Comparison of ENCODE assay signal across 25 cellular contexts in the genomic region with DNA sequence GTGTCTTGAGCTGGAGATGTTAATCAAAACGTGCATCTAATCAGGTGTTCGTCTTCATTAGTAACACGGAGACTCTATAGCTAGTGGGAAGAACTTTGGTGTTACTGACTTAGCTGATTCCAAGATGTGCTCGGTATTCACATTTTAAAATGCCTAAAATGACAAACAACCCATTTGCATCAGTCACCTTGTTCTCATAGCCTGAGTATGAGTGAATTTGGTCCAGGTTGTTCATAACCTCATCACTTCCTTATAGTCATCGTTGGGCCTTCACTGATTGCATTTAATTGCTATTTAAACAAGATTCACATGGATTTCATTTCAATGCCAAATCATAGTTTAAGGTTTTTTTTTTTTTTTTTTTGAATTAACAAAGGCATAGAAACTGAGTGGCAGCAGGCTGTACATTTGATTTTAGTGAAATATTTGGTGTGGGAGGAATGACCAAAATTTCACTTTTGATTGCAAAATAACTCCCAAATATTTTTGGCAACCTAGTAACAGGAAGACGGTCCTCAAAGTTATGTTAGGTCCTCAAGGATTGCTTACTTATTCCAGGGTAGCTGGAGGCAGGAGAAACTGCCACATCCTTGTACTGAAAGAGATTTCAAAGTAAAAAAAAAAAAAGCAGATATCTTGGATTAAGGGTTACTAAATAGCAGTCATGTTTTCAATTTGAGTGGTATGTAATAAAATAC.
DNase-seq lines count a peak whose midpoint lies in the region; ATAC-seq, FAIRE-seq and TF ChIP-seq lines count a peak whose summit lies in the region.
"Had no signal": no experiment of that assay in that cellular context is flagged by ENCODE, and none has a peak within 500 bp of the region (broad histone marks: within the 10 kb centered on the region; RNA-seq: fewer than 3 reads in every experiment).

No MANE protein-coding gene starts in this region.

- no peak overlapping the region for H3K9ac ChIP-seq in HepG2 (ENCODE audit: insufficient read depth, low read depth, low read length)
- H3K9ac ChIP-seq: parathyroid adenoma had no signal

- H3K27ac ChIP-seq in HepG2 (ENCODE audit: extremely low read length, insufficient read depth, low read length) (no peak overlapping the region), right lobe of liver (no peak overlapping the region)
- H3K27ac ChIP-seq: brain microvascular endothelial cell, parathyroid adenoma, upper lobe of right lung had no signal

- POLR2A ChIA-PET in HepG2 (lab: Yijun Ruan, JAX) = no interaction called here
- POLR2A ChIA-PET in activated CD8-positive, alpha-beta T cell treated with anti-CD3 and anti-CD28 coated beads for 36 hours (lab: Charles Lee) = no interaction called here

- H3K4me3 ChIP-seq in HepG2 (replicated peaks in 1 of 3; ENCODE audit: insufficient read depth in 1 of 3, low read depth in 2 of 3, low read length in 3 of 3) = no peak overlapping the region
- H3K4me3 ChIP-seq in right lobe of liver = no peak overlapping the region
- H3K4me3 ChIP-seq: upper lobe of right lung had no signal

- peaks cover 28% of the 10 kb centered on the region for H3K79me2 ChIP-seq in HepG2 (ENCODE audit: insufficient read depth, low read length)

- peaks cover 77% of the 10 kb centered on the region for H3K4me1 Mint-ChIP-seq in activated CD8-positive, alpha-beta T cell treated with anti-CD3 and anti-CD28 coated beads for 36 hours (ENCODE audit: low read depth)

- TF ChIP-seq POLR2A in HepG2 (IDR thresholded peaks at IDR 0.05; ENCODE audit: insufficient read depth in 1 of 2, low read depth in 2 of 2, low read length in 2 of 2) = no peak
- no peak for TF ChIP-seq POLR2A in right lobe of liver (IDR thresholded peaks at IDR 0.05)

- ATAC-seq in HepG2 (no peak), right lobe of liver (no peak)
- no peak for ATAC-seq in activated CD8-positive, alpha-beta T cell treated with anti-CD3 and anti-CD28 coated beads for 36 hours
- ATAC-seq: stimulated activated memory B cell treated with anti-CD40 and anti-IgM and Interleukin-4, amounts not matched to agents 10 μg/mL and 1 μg/mL and 100 μg/mL, for 72 hours; T-helper 17 cell had no signal

- no peak for TF ChIP-seq EP300 in HepG2 (IDR thresholded peaks at IDR 0.05; ENCODE audit: low read depth in 2 of 2, low read length in 2 of 2)
- no peak for TF ChIP-seq EP300 in HepG2 (CRISPR knock-in tag; IDR thresholded peaks at IDR 0.05; ENCODE audit: borderline replicate concordance)

- H3K9me3 ChIP-seq in HepG2 (ENCODE audit: low read length) (no peaks in the 10 kb centered on the region), right lobe of liver (no peaks in the 10 kb centered on the region)
- H3K9me3 ChIP-seq: upper lobe of right lung had no signal

- no peaks in the 10 kb centered on the region for H3K9me3 Mint-ChIP-seq in activated CD8-positive, alpha-beta T cell treated with anti-CD3 and anti-CD28 coated beads for 36 hours
- H3K9me3 Mint-ChIP-seq: activated naive CD4-positive, alpha-beta T cell treated with anti-CD3 and anti-CD28 coated beads for 36 hours; memory B cell; neural crest cell; stimulated activated memory B cell treated with anti-CD40 and anti-IgM and Interleukin-4, amounts not matched to agents 10 μg/mL and 1 μg/mL and 100 μg/mL, for 72 hours had no signal

- peaks cover 9% of the 10 kb centered on the region for H3K36me3 Mint-ChIP-seq in activated CD8-positive, alpha-beta T cell treated with anti-CD3 and anti-CD28 coated beads for 36 hours (ENCODE audit: low read depth)

- TF ChIP-seq CTCF in HepG2 (CRISPR knock-in tag; IDR thresholded peaks at IDR 0.05) (no peak), right lobe of liver (IDR thresholded peaks at IDR 0.05) (no peak)
- no peak for TF ChIP-seq CTCF in activated CD8-positive, alpha-beta T cell treated with anti-CD3 and anti-CD28 coated beads for 36 hours (IDR thresholded peaks at IDR 0.05)

- H3K27me3 Mint-ChIP-seq in activated CD8-positive, alpha-beta T cell treated with anti-CD3 and anti-CD28 coated beads for 36 hours = no peaks in the 10 kb centered on the region
- H3K27me3 Mint-ChIP-seq: memory B cell; stimulated activated memory B cell treated with anti-CD40 and anti-IgM and Interleukin-4, amounts not matched to agents 10 μg/mL and 1 μg/mL and 100 μg/mL, for 72 hours; T-helper 17 cell had no signal

- WGBS in HepG2 (ENCODE audit: low lambda C conversion rate) = 94% methylated on average over 6 of the region's 6 CpGs
- WGBS in right lobe of liver (ENCODE audit: insufficient coverage, low coverage, low lambda C conversion rate, missing lambda C conversion rate) = 66% methylated on average over 6 of the region's 6 CpGs

- H3K27me3 ChIP-seq in HepG2 (ENCODE audit: control insufficient read depth in 1 of 2, insufficient read depth in 2 of 2, low read length in 2 of 2) (no peaks in the 10 kb centered on the region), right lobe of liver (no peaks in the 10 kb centered on the region)
- H3K27me3 ChIP-seq: brain microvascular endothelial cell, upper lobe of right lung had no signal

- intact Hi-C loops in HepG2 (cut with micrococcal nuclease; ENCODE audit: unreplicated experiment) (no loop called here), right lobe of liver (cut with DNase I) (no loop called here)
- intact Hi-C loops in activated CD8-positive, alpha-beta T cell treated with anti-CD3 and anti-CD28 coated beads for 36 hours (cut with micrococcal nuclease) = no loop called here

- no peak overlapping the region for H3K27ac Mint-ChIP-seq in activated CD8-positive, alpha-beta T cell treated with anti-CD3 and anti-CD28 coated beads for 36 hours
- H3K27ac Mint-ChIP-seq: activated naive CD4-positive, alpha-beta T cell treated with anti-CD3 and anti-CD28 coated beads for 36 hours; memory B cell; stimulated activated memory B cell treated with anti-CD40 and anti-IgM and Interleukin-4, amounts not matched to agents 10 μg/mL and 1 μg/mL and 100 μg/mL, for 72 hours; T-helper 17 cell had no signal

- no peak overlapping the region for H3K4me2 ChIP-seq in HepG2 (ENCODE audit: low read depth, low read length)

- H3K4me1 ChIP-seq in HepG2 (ENCODE audit: insufficient read depth, low read length) (no peaks in the 10 kb centered on the region), right lobe of liver (no peaks in the 10 kb centered on the region)
- H3K4me1 ChIP-seq: parathyroid adenoma had no signal

- no peak overlapping the region for H2AFZ ChIP-seq in HepG2 (ENCODE audit: low read length)
- H2AFZ ChIP-seq: parathyroid adenoma had no signal

- BruUV-seq in HepG2 (replicated peaks; lab: Mats Ljungman, UMichigan) = no TSS peak

- H3K36me3 ChIP-seq in HepG2 (replicated peaks in 1 of 2; ENCODE audit: control insufficient read depth in 1 of 2, insufficient read depth in 2 of 2, low read length in 2 of 2) = peaks cover 0 to 2% of the 10 kb centered on the region in 2 experiments; a peak in 1 of 5 replicates
- no peaks in the 10 kb centered on the region for H3K36me3 ChIP-seq in right lobe of liver
- H3K36me3 ChIP-seq: brain microvascular endothelial cell, upper lobe of right lung had no signal

- no peak for TF ChIP-seq RAD21 in HepG2 (CRISPR knock-in tag; IDR thresholded peaks at IDR 0.05)

- no peak for DNase-seq in HepG2 (ENCODE audit: low spot score)
- no peak for DNase-seq in right lobe of liver
- peak; percentile 72 for DNase-seq in HS-5 (ENCODE audit: low read depth)
- DNase-seq in fibroblast of peridontal ligament (ENCODE audit: extremely low read depth) = peak; percentile 44
- DNase-seq in stimulated activated CD4-positive, alpha-beta T cell treated with anti-CD3 and anti-CD28 coated beads, Interleukin-2, amount 100 ng/mL, for 48 hours = no peak
- DNase-seq in activated CD8-positive, alpha-beta T cell treated with anti-CD3 and anti-CD28 coated beads for 36 hours = no peak
- DNase-seq in DMS 273 (lab: John Stamatoyannopoulos, UW; ENCODE audit: unreplicated experiment) = no peak
- DNase-seq: activated CD4-positive, alpha-beta T cell treated with anti-CD3 and anti-CD28 coated beads for 4 hours; activated naive CD4-positive, alpha-beta T cell treated with anti-CD3 and anti-CD28 coated beads for 36 hours; amniotic stem cell; brain microvascular endothelial cell; foreskin melanocyte; NCI-H1048; NCI-H1930; NCI-H774; right cardiac atrium; stimulated activated CD4-positive, alpha-beta T cell treated with anti-CD3 and anti-CD28 coated beads, Interleukin-4, amount 100 ng/mL, for 1 hour; substantia nigra; T-helper 17 cell; upper lobe of right lung had no signal

- H3K4me3 Mint-ChIP-seq in activated CD8-positive, alpha-beta T cell treated with anti-CD3 and anti-CD28 coated beads for 36 hours = no peak overlapping the region
- H3K4me3 Mint-ChIP-seq: activated naive CD4-positive, alpha-beta T cell treated with anti-CD3 and anti-CD28 coated beads for 36 hours; memory B cell; neural crest cell; stimulated activated memory B cell treated with anti-CD40 and anti-IgM and Interleukin-4, amounts not matched to agents 10 μg/mL and 1 μg/mL and 100 μg/mL, for 72 hours; T-helper 17 cell had no signal

- peak; percentile 21 for FAIRE-seq in HepG2 (lab: Jason Lieb, UNC)
- FAIRE-seq: D721Med had no signal

- in situ Hi-C loops in HepG2 (cut with HindIII; ENCODE audit: extremely low pct_ligation_motif_present, low pct_unique_long_range_greater_than_20kb) = no loop called here

- 0 out of 2 replicates have a peak, but pooled peaks cover 2% of the 10 kb centered on the region for H4K20me1 ChIP-seq in HepG2 (ENCODE audit: insufficient read depth, low read length)

- CTCF ChIA-PET in HepG2 (lab: Yijun Ruan, JAX; ENCODE audit: low intra/inter-chr PET ratio, low total read pairs) = no interaction called here
- CTCF ChIA-PET in activated CD8-positive, alpha-beta T cell treated with anti-CD3 and anti-CD28 coated beads for 36 hours (lab: Charles Lee) = no interaction called here

TF ChIP-seq in HepG2, 621 proteins besides CTCF, POLR2A, EP300 and RAD21 (continues in another document):
- TF ChIP-seq HNF4A (CRISPR knock-in tag; IDR thresholded peaks at IDR 0.05) (no peak), ZNF615 (CRISPR knock-in tag; IDR thresholded peaks at IDR 0.05; ENCODE audit: borderline replicate concordance) (no peak)
- TF ChIP-seq, protein P1, sequence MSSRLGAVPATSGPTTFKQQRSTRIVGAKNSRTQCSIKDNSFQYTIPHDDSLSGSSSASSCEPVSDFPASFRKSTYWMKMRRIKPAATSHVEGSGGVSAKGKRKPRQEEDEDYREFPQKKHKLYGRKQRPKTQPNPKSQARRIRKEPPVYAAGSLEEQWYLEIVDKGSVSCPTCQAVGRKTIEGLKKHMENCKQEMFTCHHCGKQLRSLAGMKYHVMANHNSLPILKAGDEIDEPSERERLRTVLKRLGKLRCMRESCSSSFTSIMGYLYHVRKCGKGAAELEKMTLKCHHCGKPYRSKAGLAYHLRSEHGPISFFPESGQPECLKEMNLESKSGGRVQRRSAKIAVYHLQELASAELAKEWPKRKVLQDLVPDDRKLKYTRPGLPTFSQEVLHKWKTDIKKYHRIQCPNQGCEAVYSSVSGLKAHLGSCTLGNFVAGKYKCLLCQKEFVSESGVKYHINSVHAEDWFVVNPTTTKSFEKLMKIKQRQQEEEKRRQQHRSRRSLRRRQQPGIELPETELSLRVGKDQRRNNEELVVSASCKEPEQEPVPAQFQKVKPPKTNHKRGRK (CRISPR knock-in tag; IDR thresholded peaks at IDR 0.05) = no peak

Comparison
In these comparisons a context has a peak if more than half of its experiments do, and no peak if none do; other contexts are left out.
1. DNase-seq: peak in HS-5 (single experiment) and fibroblast of peridontal ligament (single experiment); none in HepG2 (single experiment), right lobe of liver (0 of 3), stimulated activated CD4-positive, alpha-beta T cell treated with anti-CD3 and anti-CD28 coated beads, Interleukin-2, amount 100 ng/mL, for 48 hours (0 of 2), activated CD8-positive, alpha-beta T cell treated with anti-CD3 and anti-CD28 coated beads for 36 hours (single experiment) and DMS 273 (single experiment).